Comparison of ENCODE assay signal across 15 cellular contexts in genomic region chr12:53952871-53953734, GRCh38. TPM values are rescaled to one million over a fixed set of nuclear protein-coding genes. Genes with fewer than 3 reads are reported as not detected.
DNase-seq lines count a peak whose midpoint lies in the region; ATAC-seq and TF ChIP-seq lines count a peak whose summit lies in the region.
"Had no signal": no experiment of that assay in that cellular context is flagged by ENCODE, and none has a peak within 500 bp of the region (broad histone marks: within the 10 kb centered on the region; RNA-seq: fewer than 3 reads in every experiment).

No MANE protein-coding gene starts in this region.

- H3K27me3 Mint-ChIP-seq in GM23338 (ENCODE audit: insufficient read depth, low read depth, poor library complexity), result peaks cover 98% of the 10 kb centered on the region
- peaks cover 86% of the 10 kb centered on the region for H3K27me3 Mint-ChIP-seq in T-helper 17 cell

- H3F3A ChIP-seq in GM23338 (replicated peaks; ENCODE audit: low read depth), result peaks cover 52% of the 10 kb centered on the region

- H3K4me1 Mint-ChIP-seq in GM23338, result peaks cover 30% of the 10 kb centered on the region
- peaks cover 25% of the 10 kb centered on the region for H3K4me1 Mint-ChIP-seq in T-helper 17 cell

- no peaks in the 10 kb centered on the region for H3K9me3 ChIP-seq in T-helper 17 cell (ENCODE audit: control insufficient read depth, low read length, poor library complexity, severe bottlenecking)
- no peaks in the 10 kb centered on the region for H3K9me3 ChIP-seq in SJCRH30 (replicated peaks)
- H3K9me3 ChIP-seq: esophagus squamous epithelium, right atrium auricular region, suprapubic skin had no signal

- H3K27me3 ChIP-seq in GM23338 (ENCODE audit: insufficient read depth), result peaks cover 100% of the 10 kb centered on the region
- peaks cover 12% of the 10 kb centered on the region for H3K27me3 ChIP-seq in SJCRH30

- DNase-seq in AG08395 (ENCODE audit: low spot score) (peak; percentile 29), GM23338 (ENCODE audit: low spot score) (peak; percentile 87), T-helper 17 cell (no peak), left kidney (ENCODE audit: low read depth, low spot score) (peak; percentile 55), GOT3 (lab: John Stamatoyannopoulos, UW) (no peak), SJCRH30 (no peak)
- no peak for DNase-seq in stimulated activated CD4-positive, alpha-beta T cell treated with anti-CD3 and anti-CD28 coated beads, Interleukin-1b, Interleukin-23, amount 100 ng/mL, for 48 hours
- DNase-seq: activated CD4-positive, alpha-beta T cell treated with anti-CD3 and anti-CD28 coated beads for 36 hours; activated naive CD4-positive, alpha-beta T cell treated with anti-CD3 and anti-CD28 coated beads, Interleukin-2, amount 50 U/mL, for 16 hours; esophagus squamous epithelium; NCI-H146 had no signal

- H3K36me3 Mint-ChIP-seq in GM23338 (ENCODE audit: low read depth) (peaks cover 3% of the 10 kb centered on the region; the same call in 1 of the 3 replicates), T-helper 17 cell (ENCODE audit: low read depth) (peaks cover 9% of the 10 kb centered on the region)

- H3K79me2 ChIP-seq in GM23338 (replicated peaks; ENCODE audit: insufficient read depth), result no peaks in the 10 kb centered on the region

- H3K9me2 ChIP-seq in GM23338 (ENCODE audit: insufficient read depth), result no peaks in the 10 kb centered on the region

- peak overlapping the region; percentile 36; the same call in 1 of the 2 replicates for H3K4me2 ChIP-seq in GM23338

- H3K4me3 ChIP-seq in GM23338, result peak overlapping the region; percentile 22; the same call in 1 of the 2 replicates
- no peak overlapping the region for H3K4me3 ChIP-seq in SJCRH30
- H3K4me3 ChIP-seq: right atrium auricular region, suprapubic skin had no signal

- peaks cover 6% of the 10 kb centered on the region for H3K9me3 Mint-ChIP-seq in GM23338

- no peak for TF ChIP-seq CTCF in GM23338 (conservative IDR thresholded peaks at IDR 0.05; ENCODE audit: low read depth in 2 of 2)

- H4K20me1 ChIP-seq in GM23338 (replicated peaks; ENCODE audit: insufficient read depth), result peaks cover 56% of the 10 kb centered on the region

- no peak overlapping the region for H2AFZ ChIP-seq in GM23338

- H3K36me3 ChIP-seq in GM23338 (ENCODE audit: insufficient read depth), result no peaks in the 10 kb centered on the region
- H3K36me3 ChIP-seq in SJCRH30, result no peaks in the 10 kb centered on the region
- H3K36me3 ChIP-seq: esophagus squamous epithelium, right atrium auricular region, suprapubic skin had no signal

- H3K27ac Mint-ChIP-seq in GM23338 (no peak overlapping the region), T-helper 17 cell (peak overlapping the region; percentile 93)
- H3K27ac Mint-ChIP-seq: activated CD4-positive, alpha-beta T cell treated with anti-CD3 and anti-CD28 coated beads for 36 hours had no signal

- no peak overlapping the region for H3K27ac ChIP-seq in GM23338 (ENCODE audit: low read depth)
- H3K27ac ChIP-seq in SJCRH30, result no peak overlapping the region
- H3K27ac ChIP-seq: esophagus squamous epithelium, right atrium auricular region, suprapubic skin had no signal

- peaks cover 27% of the 10 kb centered on the region for H3K4me1 ChIP-seq in GM23338 (ENCODE audit: insufficient read depth)
- no peaks in the 10 kb centered on the region for H3K4me1 ChIP-seq in SJCRH30

- H3K4me3 Mint-ChIP-seq in GM23338 (peak overlapping the region; percentile 5; the same call in 1 of the 3 replicates), T-helper 17 cell (no peak overlapping the region)
- H3K4me3 Mint-ChIP-seq: activated CD4-positive, alpha-beta T cell treated with anti-CD3 and anti-CD28 coated beads for 36 hours had no signal

- ATAC-seq in GM23338, result peak; percentile 21
- no peak for ATAC-seq in T-helper 17 cell
- no peak for ATAC-seq in HG02642 (IDR thresholded peaks at IDR 0.05; ENCODE audit: poor library complexity, unreplicated experiment)
- ATAC-seq: activated CD4-positive, alpha-beta T cell treated with anti-CD3 and anti-CD28 coated beads for 36 hours had no signal

TF ChIP-seq in GM23338, 12 proteins besides CTCF, POLR2A, EP300 and RAD21:
- TF ChIP-seq REST (IDR thresholded peaks at IDR 0.05; ENCODE audit: unreplicated experiment) (no peak), EZH2 (IDR thresholded peaks at IDR 0.05; ENCODE audit: low read depth, unreplicated experiment) (peak; percentile 90), EZH2phosphoT487 (IDR thresholded peaks at IDR 0.05; ENCODE audit: unreplicated experiment) (peak; percentile 100)

RNA-seq across cellular contexts. Expression of gene HOXC12, which starts 1.6 kb away (rescaled TPM):
- total RNA-seq in GM23338 (2014; rRNA removed; shearing (Covaris generic)), result not detected in 2 replicates
- not detected in 2 replicates for polyA plus RNA-seq in GM23338 (2016; fragmentation: Nextera tagmentation; extraction: Ambion mirVana)
- total RNA-seq in T-helper 17 cell, result not detected
- total RNA-seq in SJCRH30 (2014; rRNA removed; shearing (Covaris generic)), result not detected in 2 replicates
- total RNA-seq: activated CD4-positive, alpha-beta T cell treated with anti-CD3 and anti-CD28 coated beads for 36 hours; esophagus squamous epithelium; mononuclear cell; right atrium auricular region had no signal

RNA-seq across cellular contexts. Expression of gene HOXC13, which starts 14.5 kb away (rescaled TPM):
- total RNA-seq in GM23338 (2014; rRNA removed; shearing (Covaris generic)), result 0.10 TPM in 1 of 2 replicates, not detected in the other
- polyA plus RNA-seq in GM23338 (2016; fragmentation: Nextera tagmentation; extraction: Ambion mirVana), result not detected in 2 replicates
- total RNA-seq in T-helper 17 cell, result not detected
- 1.9 and 2.4 TPM in 2 replicates for total RNA-seq in SJCRH30 (2014; rRNA removed; shearing (Covaris generic))
- total RNA-seq: activated CD4-positive, alpha-beta T cell treated with anti-CD3 and anti-CD28 coated beads for 36 hours; mononuclear cell; right atrium auricular region had no signal

RNA-seq across cellular contexts. Expression of gene HOXC11, which starts 19.8 kb away (rescaled TPM):
- not detected in 2 replicates for total RNA-seq in GM23338 (2014; rRNA removed; shearing (Covaris generic))
- not detected in 2 replicates for polyA plus RNA-seq in GM23338 (2016; fragmentation: Nextera tagmentation; extraction: Ambion mirVana)
- not detected for total RNA-seq in T-helper 17 cell
- total RNA-seq in SJCRH30 (2014; rRNA removed; shearing (Covaris generic)), result 1.1 and 1.2 TPM in 2 replicates
- total RNA-seq: activated CD4-positive, alpha-beta T cell treated with anti-CD3 and anti-CD28 coated beads for 36 hours; esophagus squamous epithelium; mononuclear cell; right atrium auricular region had no signal

RNA-seq across cellular contexts. Expression of gene HOTAIR, which starts 21.7 kb away (rescaled TPM):
- total RNA-seq in GM23338 (2014; rRNA removed; shearing (Covaris generic)), result not detected in 2 replicates
- polyA plus RNA-seq in GM23338 (2016; fragmentation: Nextera tagmentation; extraction: Ambion mirVana), result not detected in 2 replicates
- total RNA-seq in T-helper 17 cell, result not detected
- total RNA-seq in SJCRH30 (2014; rRNA removed; shearing (Covaris generic)), result 1.0 and 1.5 TPM in 2 replicates
- total RNA-seq: activated CD4-positive, alpha-beta T cell treated with anti-CD3 and anti-CD28 coated beads for 36 hours; esophagus squamous epithelium; mononuclear cell; right atrium auricular region had no signal

RNA-seq across cellular contexts. Expression of gene HOXC10, which starts 31.8 kb away (rescaled TPM):
- total RNA-seq in GM23338 (2014; rRNA removed; shearing (Covaris generic)), result not detected in 2 replicates
- not detected in 2 replicates for polyA plus RNA-seq in GM23338 (2016; fragmentation: Nextera tagmentation; extraction: Ambion mirVana)
- not detected for total RNA-seq in T-helper 17 cell
- 0.51 and 0.71 TPM in 2 replicates for total RNA-seq in SJCRH30 (2014; rRNA removed; shearing (Covaris generic))
- total RNA-seq: activated CD4-positive, alpha-beta T cell treated with anti-CD3 and anti-CD28 coated beads for 36 hours; mononuclear cell; right atrium auricular region had no signal

Comparison
In these comparisons a context has a peak if more than half of its experiments do, and no peak if none do; other contexts are left out.
1. DNase-seq: peak in AG08395 (single experiment), GM23338 (single experiment) and left kidney (single experiment); none in T-helper 17 cell (0 of 3), GOT3 (single experiment), stimulated activated CD4-positive, alpha-beta T cell treated with anti-CD3 and anti-CD28 coated beads, Interleukin-1b, Interleukin-23, amount 100 ng/mL, for 48 hours (single experiment) and SJCRH30 (0 of 2).